8 cellular contexts compared by ENCODE assay signal in genomic region chr2:27033253-27033852, GRCh38. TPM values are rescaled to one million over a fixed set of nuclear protein-coding genes. Genes with fewer than 3 reads are reported as not detected.
DNase-seq lines count a peak whose midpoint lies in the region; ATAC-seq and TF ChIP-seq lines count a peak whose summit lies in the region.

No MANE protein-coding gene starts in this region.

- H3K27me3 ChIP-seq in CD4-positive, CD25-positive, alpha-beta regulatory T cell (ENCODE audit: control insufficient read depth, insufficient read depth, low read length): no peaks in the 10 kb centered on the region
- no peaks in the 10 kb centered on the region for H3K27me3 ChIP-seq in brain microvascular endothelial cell (replicated peaks)

- peak overlapping the region; percentile 91 to 97 (median 95) for H3K4me3 Mint-ChIP-seq in CD4-positive, CD25-positive, alpha-beta regulatory T cell
- peak overlapping the region; percentile 95 for H3K4me3 Mint-ChIP-seq in mesothelial cell of epicardium

- H3K9me3 ChIP-seq in CD4-positive, CD25-positive, alpha-beta regulatory T cell (ENCODE audit: control insufficient read depth in 2 of 2, low read length in 2 of 2): no peaks in the 10 kb centered on the region

- peaks cover 25% of the 10 kb centered on the region for H3K36me3 Mint-ChIP-seq in CD4-positive, CD25-positive, alpha-beta regulatory T cell
- H3K36me3 Mint-ChIP-seq in mesothelial cell of epicardium: peaks cover 7% of the 10 kb centered on the region

- ATAC-seq in CD4-positive, CD25-positive, alpha-beta regulatory T cell (ENCODE audit: low read depth in 2 of 2): no peak
- ATAC-seq in HG03442 (IDR thresholded peaks at IDR 0.05; ENCODE audit: unreplicated experiment): peak; percentile 5
- ATAC-seq in HG02973 (IDR thresholded peaks at IDR 0.05; ENCODE audit: unreplicated experiment): no peak

- H3K9me3 Mint-ChIP-seq in CD4-positive, CD25-positive, alpha-beta regulatory T cell: no peaks in the 10 kb centered on the region
- H3K9me3 Mint-ChIP-seq in mesothelial cell of epicardium: no peaks in the 10 kb centered on the region

- peaks cover 17% of the 10 kb centered on the region for H3K4me1 ChIP-seq in CD4-positive, CD25-positive, alpha-beta regulatory T cell (ENCODE audit: control insufficient read depth, insufficient read depth, low read length, poor library complexity, severe bottlenecking)

- peak overlapping the region; percentile 82 for H3K4me3 ChIP-seq in CD4-positive, CD25-positive, alpha-beta regulatory T cell (ENCODE audit: low read depth, low read length)
- peak overlapping the region; percentile 100 for H3K4me3 ChIP-seq in brain microvascular endothelial cell (ENCODE audit: low read depth, low read length)

- H3K27ac Mint-ChIP-seq in CD4-positive, CD25-positive, alpha-beta regulatory T cell: peak overlapping the region; percentile 71 to 97 (median 93)
- peak overlapping the region; percentile 45 for H3K27ac Mint-ChIP-seq in mesothelial cell of epicardium

- H3K27me3 Mint-ChIP-seq in CD4-positive, CD25-positive, alpha-beta regulatory T cell: no peaks in the 10 kb centered on the region
- H3K27me3 Mint-ChIP-seq in mesothelial cell of epicardium (ENCODE audit: low read depth): no peaks in the 10 kb centered on the region

- in situ Hi-C loops in brain microvascular endothelial cell (cut with HindIII; ENCODE audit: low pct_ligation_motif_present, low sequenced_read_pairs): no loop called here

- no peak for DNase-seq in CD4-positive, CD25-positive, alpha-beta regulatory T cell
- DNase-seq in brain microvascular endothelial cell: no peak
- DNase-seq in mesothelial cell of epicardium (ENCODE audit: low spot score in 2 of 2, unreplicated experiment in 2 of 2): no peak
- no peak for DNase-seq in NCI-H1417 treated with DMSO at 0.1 percent for 48 hours (lab: John Stamatoyannopoulos, UW)
- no peak for DNase-seq in NCI-H82 treated with DMSO at 0.1 percent for 48 hours (lab: John Stamatoyannopoulos, UW; ENCODE audit: unreplicated experiment)
- no peak for DNase-seq in HuH-7 (ENCODE audit: low spot score)

- peak overlapping the region; percentile 73 for H3K27ac ChIP-seq in CD4-positive, CD25-positive, alpha-beta regulatory T cell (ENCODE audit: insufficient read depth, low read length, poor library complexity, severe bottlenecking)
- H3K27ac ChIP-seq in brain microvascular endothelial cell: peak overlapping the region; percentile 81

- H3K4me1 Mint-ChIP-seq in CD4-positive, CD25-positive, alpha-beta regulatory T cell: peaks cover 9 to 59% (median 34%) of the 10 kb centered on the region in 4 donors
- H3K4me1 Mint-ChIP-seq in mesothelial cell of epicardium: peaks cover 27% of the 10 kb centered on the region

- H3K36me3 ChIP-seq in CD4-positive, CD25-positive, alpha-beta regulatory T cell (ENCODE audit: control insufficient read depth, insufficient read depth, low read length): peaks cover 32% of the 10 kb centered on the region
- H3K36me3 ChIP-seq in brain microvascular endothelial cell (replicated peaks): peaks cover 35% of the 10 kb centered on the region

- TF ChIP-seq CTCF in brain microvascular endothelial cell (IDR thresholded peaks at IDR 0.05; ENCODE audit: low read depth, low read length, missing control alignments): no peak
- TF ChIP-seq CTCF in mesothelial cell of epicardium (IDR thresholded peaks at IDR 0.05; ENCODE audit: unreplicated experiment): no peak

RNA-seq across cellular contexts. Expression of gene TMEM214, which starts 0.6 kb away (rescaled TPM):
- 43.3 TPM for total RNA-seq in CD4-positive, CD25-positive, alpha-beta regulatory T cell
- 10 to 100 TPM; 17.6 to 21.9 (median 20.3) TPM for polyA plus RNA-seq in CD4-positive, CD25-positive, alpha-beta regulatory T cell
- 86.8 to 88.8 TPM (median 88.6 TPM) in 3 replicates for total RNA-seq in mesothelial cell of epicardium

RNA-seq across cellular contexts. Expression of gene AGBL5, which starts 18.1 kb away (rescaled TPM):
- 9.5 TPM for total RNA-seq in CD4-positive, CD25-positive, alpha-beta regulatory T cell
- 10 to 100 TPM in 1 of 4 donors, 1 to 10 TPM in 3; 8.9 to 11.3 (median 9.2) TPM for polyA plus RNA-seq in CD4-positive, CD25-positive, alpha-beta regulatory T cell
- 40.5 to 45.0 TPM (median 43.2 TPM) in 3 replicates for total RNA-seq in mesothelial cell of epicardium

RNA-seq across cellular contexts. Expression of gene OST4, which starts 38.1 kb away (rescaled TPM):
- 279 TPM for total RNA-seq in CD4-positive, CD25-positive, alpha-beta regulatory T cell
- polyA plus RNA-seq in CD4-positive, CD25-positive, alpha-beta regulatory T cell: 1,000 to 10,000 TPM in 1 of 4 donors, 100 to 1,000 TPM in 3; 827 to 1,033 (median 916) TPM
- total RNA-seq in mesothelial cell of epicardium: 254 to 263 TPM (median 257 TPM) in 3 replicates

RNA-seq across cellular contexts. Expression of gene EMILIN1, which starts 45.1 kb away (rescaled TPM):
- 0.22 TPM for total RNA-seq in CD4-positive, CD25-positive, alpha-beta regulatory T cell
- 1 to 10 TPM in 2 of 4 donors, under 1 TPM in 2; 0.33 to 1.5 (median 0.94) TPM for polyA plus RNA-seq in CD4-positive, CD25-positive, alpha-beta regulatory T cell
- total RNA-seq in mesothelial cell of epicardium: 170 to 179 TPM (median 172 TPM) in 3 replicates

RNA-seq across cellular contexts. Expression of gene KHK, which starts 53.2 kb away (rescaled TPM):
- total RNA-seq in CD4-positive, CD25-positive, alpha-beta regulatory T cell: 5.3 TPM
- polyA plus RNA-seq in CD4-positive, CD25-positive, alpha-beta regulatory T cell: 1 to 10 TPM; 3.4 to 6.6 (median 6.0) TPM
- total RNA-seq in mesothelial cell of epicardium: 3.3 to 4.1 TPM (median 3.6 TPM) in 3 replicates
